Comparison of ENCODE assay signal across 10 cellular contexts in the genomic region with DNA sequence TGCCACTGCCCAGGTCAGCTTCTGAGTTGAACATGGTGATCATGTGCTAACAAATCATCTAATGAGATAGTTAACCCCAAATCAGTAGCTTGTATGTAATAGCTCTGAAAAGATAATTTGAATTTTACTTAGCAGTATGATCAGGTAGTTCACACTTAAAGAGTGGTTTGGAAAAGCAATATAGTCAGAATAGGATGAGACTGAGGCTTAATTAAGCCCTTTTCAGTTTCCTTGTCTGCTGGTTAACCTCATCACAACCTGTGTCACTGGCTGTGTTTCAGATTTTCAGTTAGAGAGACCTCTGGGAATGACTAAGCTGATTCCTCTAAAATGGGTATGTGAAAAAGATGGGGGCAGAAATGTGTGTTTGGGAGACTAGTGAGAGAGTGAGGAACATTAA. TPM values are rescaled to one million over a fixed set of nuclear protein-coding genes. Genes with fewer than 3 reads are reported as not detected.
DNase-seq lines count a peak whose midpoint lies in the region; ATAC-seq and TF ChIP-seq lines count a peak whose summit lies in the region.
"Had no signal": no experiment of that assay in that cellular context is flagged by ENCODE, and none has a peak within 500 bp of the region (broad histone marks: within the 10 kb centered on the region; RNA-seq: fewer than 3 reads in every experiment).

No MANE protein-coding gene starts in this region.

- no peaks in the 10 kb centered on the region for H3K27me3 Mint-ChIP-seq in activated CD4-positive, alpha-beta T cell treated with anti-CD3 and anti-CD28 coated beads, Interleukin-2, amount 10 ng/mL, durations not matched to agents 7 days and 5 days

- no peak overlapping the region for H3K27ac ChIP-seq in uterus
- H3K27ac ChIP-seq: A549 had no signal

- ATAC-seq in GM21723 (IDR thresholded peaks at IDR 0.05; ENCODE audit: unreplicated experiment) (peak; percentile 96), HG03457 (IDR thresholded peaks at IDR 0.05; ENCODE audit: unreplicated experiment) (peak; percentile 81)
- ATAC-seq in stimulated activated effector memory CD8-positive, alpha-beta T cell treated with anti-CD3 and anti-CD28 coated beads, Interleukin-12 subunit alpha, Interleukin-12 subunit beta, amount 100 ng/mL, for 72 hours: peak; percentile 93
- ATAC-seq: A549 had no signal

- no peak for TF ChIP-seq POLR2A in uterus (IDR thresholded peaks at IDR 0.05)

- H3K9me3 ChIP-seq in uterus: no peaks in the 10 kb centered on the region
- H3K9me3 ChIP-seq: A549 had no signal

- peaks cover 14% of the 10 kb centered on the region for H3K36me3 Mint-ChIP-seq in activated CD4-positive, alpha-beta T cell treated with anti-CD3 and anti-CD28 coated beads, Interleukin-2, amount 10 ng/mL, durations not matched to agents 7 days and 5 days (ENCODE audit: low read depth)
- H3K36me3 Mint-ChIP-seq in stimulated activated effector memory CD8-positive, alpha-beta T cell treated with anti-CD3 and anti-CD28 coated beads, Interleukin-12 subunit alpha, Interleukin-12 subunit beta, amount 100 ng/mL, for 72 hours: no peaks in the 10 kb centered on the region

- no peaks in the 10 kb centered on the region for H3K4me1 ChIP-seq in uterus
- H3K4me1 ChIP-seq: A549 had no signal

- H3K27ac Mint-ChIP-seq in activated CD4-positive, alpha-beta T cell treated with anti-CD3 and anti-CD28 coated beads, Interleukin-2, amount 10 ng/mL, durations not matched to agents 7 days and 5 days: peak overlapping the region; percentile 52
- H3K27ac Mint-ChIP-seq in stimulated activated effector memory CD8-positive, alpha-beta T cell treated with anti-CD3 and anti-CD28 coated beads, Interleukin-12 subunit alpha, Interleukin-12 subunit beta, amount 100 ng/mL, for 72 hours: peak overlapping the region; percentile 88

- intact Hi-C loops in uterus (cut with DNase I; ENCODE audit: low total_unique reads): no loop called here

- no peaks in the 10 kb centered on the region for H3K36me3 ChIP-seq in uterus

- CTCF ChIA-PET in activated CD4-positive, alpha-beta T cell treated with anti-CD3 and anti-CD28 coated beads, Interleukin-2, amount 10 ng/mL, durations not matched to agents 7 days and 5 days (lab: Charles Lee): interaction anchor here (0.7 to 2.2 kb wide), 3 partner anchors 14 to 101 kb away, joined by 3 to 9 read pairs (median 3); no protein-coding TSS in a partner anchor

- H3K27me3 ChIP-seq in uterus: no peaks in the 10 kb centered on the region

- peaks cover 3% of the 10 kb centered on the region for H3K9me3 Mint-ChIP-seq in activated CD4-positive, alpha-beta T cell treated with anti-CD3 and anti-CD28 coated beads, Interleukin-2, amount 10 ng/mL, durations not matched to agents 7 days and 5 days
- H3K9me3 Mint-ChIP-seq in stimulated activated effector memory CD8-positive, alpha-beta T cell treated with anti-CD3 and anti-CD28 coated beads, Interleukin-12 subunit alpha, Interleukin-12 subunit beta, amount 100 ng/mL, for 72 hours: no peaks in the 10 kb centered on the region

- POLR2A ChIA-PET in activated CD4-positive, alpha-beta T cell treated with anti-CD3 and anti-CD28 coated beads, Interleukin-2, amount 10 ng/mL, durations not matched to agents 7 days and 5 days (lab: Charles Lee): no interaction called here

- H3K4me3 Mint-ChIP-seq in activated CD4-positive, alpha-beta T cell treated with anti-CD3 and anti-CD28 coated beads, Interleukin-2, amount 10 ng/mL, durations not matched to agents 7 days and 5 days: no peak overlapping the region
- H3K4me3 Mint-ChIP-seq in stimulated activated effector memory CD8-positive, alpha-beta T cell treated with anti-CD3 and anti-CD28 coated beads, Interleukin-12 subunit alpha, Interleukin-12 subunit beta, amount 100 ng/mL, for 72 hours: peak overlapping the region; percentile 52

- no peak for TF ChIP-seq CTCF in uterus (IDR thresholded peaks at IDR 0.05)

- no peak overlapping the region for H3K4me3 ChIP-seq in uterus
- H3K4me3 ChIP-seq: A549 had no signal

- DNase-seq in activated CD4-positive, alpha-beta T cell treated with anti-CD3 and anti-CD28 coated beads, Interleukin-2, amount 10 ng/mL, durations not matched to agents 7 days and 5 days: no peak
- no peak for DNase-seq in activated CD4-positive, alpha-beta T cell treated with anti-CD3 and anti-CD28 coated beads, Interleukin-2, amount 50 U/mL, for 4 hours
- no peak for DNase-seq in stimulated activated effector memory CD8-positive, alpha-beta T cell treated with anti-CD3 and anti-CD28 coated beads, Interleukin-12 subunit alpha, Interleukin-12 subunit beta, amount 100 ng/mL, for 72 hours (ENCODE audit: low spot score in 2 of 2)
- no peak for DNase-seq in NCI-H82 treated with DMSO at 0.1 percent for 48 hours (lab: John Stamatoyannopoulos, UW; ENCODE audit: unreplicated experiment)
- DNase-seq in uterus: no peak
- no peak for DNase-seq in AG08396 (ENCODE audit: low spot score)
- DNase-seq: NCI-H1417 treated with DMSO at 0.1 percent for 48 hours had no signal

- peaks cover 29% of the 10 kb centered on the region for H3K4me1 Mint-ChIP-seq in activated CD4-positive, alpha-beta T cell treated with anti-CD3 and anti-CD28 coated beads, Interleukin-2, amount 10 ng/mL, durations not matched to agents 7 days and 5 days
- H3K4me1 Mint-ChIP-seq in stimulated activated effector memory CD8-positive, alpha-beta T cell treated with anti-CD3 and anti-CD28 coated beads, Interleukin-12 subunit alpha, Interleukin-12 subunit beta, amount 100 ng/mL, for 72 hours: peaks cover 17% of the 10 kb centered on the region

RNA-seq across cellular contexts. Expression of gene GPR174, which starts 38.1 kb away (rescaled TPM):
- total RNA-seq in activated CD4-positive, alpha-beta T cell treated with anti-CD3 and anti-CD28 coated beads, Interleukin-2, amount 10 ng/mL, durations not matched to agents 7 days and 5 days: 10 to 100 TPM; 14.9 to 16.7 TPM
- 1 to 10 TPM in 1 of 4 donors, under 1 TPM in 2, not detected in 1; under 0.01 to 2.6 (median 0.37) TPM for total RNA-seq in uterus

Comparison
In these comparisons a context has a peak if more than half of its experiments do, and no peak if none do; other contexts are left out.
1. RNA of gene GPR174, which starts 38.1 kb away (total RNA-seq): 14.9 to 16.7 TPM in activated CD4-positive, alpha-beta T cell treated with anti-CD3 and anti-CD28 coated beads, Interleukin-2, amount 10 ng/mL, durations not matched to agents 7 days and 5 days; under 0.01 to 2.6 TPM in uterus; every median in the first group is over 4 times any median in the second.
2. Peak in every context shown above with its lines, with median percentiles within 50 percentile points of each other: ATAC-seq.